In genomic region chr16:23920899-23921298, GRCh38 we compare ENCODE assay signal across 24 cellular contexts.
DNase-seq lines count a peak whose midpoint lies in the region; ATAC-seq and TF ChIP-seq lines count a peak whose summit lies in the region.
"Had no signal": no experiment of that assay in that cellular context is flagged by ENCODE, and none has a peak within 500 bp of the region (broad histone marks: within the 10 kb centered on the region; RNA-seq: fewer than 3 reads in every experiment).

No MANE protein-coding gene starts in this region.

- peaks cover 44% of the 10 kb centered on the region for H3K4me1 Mint-ChIP-seq in activated T-helper 17 cell treated with anti-CD3 and anti-CD28 coated beads, Interleukin-2, amount 50 U/mL, for 72 hours
- peaks cover 39 to 76% of the 10 kb centered on the region in 2 donors for H3K4me1 Mint-ChIP-seq in stimulated activated naive B cell treated with anti-CD40 and anti-IgM and Interleukin-4, amounts not matched to agents 10 μg/mL and 1 μg/mL and 100 μg/mL, for 72 hours
- peaks cover 5% of the 10 kb centered on the region for H3K4me1 Mint-ChIP-seq in mesothelial cell of epicardium
- H3K4me1 Mint-ChIP-seq: endodermal cell, nephron had no signal

- ATAC-seq in activated T-helper 17 cell treated with anti-CD3 and anti-CD28 coated beads, Interleukin-2, amount 50 U/mL, for 72 hours (replicated peaks), result peak; percentile 46
- no peak for ATAC-seq in stimulated activated naive B cell treated with anti-CD40 and anti-IgM and Interleukin-4, amounts not matched to agents 10 μg/mL and 1 μg/mL and 100 μg/mL, for 72 hours (replicated peaks)
- no peak for ATAC-seq in GM21381 (IDR thresholded peaks at IDR 0.05; ENCODE audit: unreplicated experiment)
- ATAC-seq: esophagus mucosa, foreskin keratinocyte, HCT116, heart left ventricle, T-cell had no signal

- peaks cover 43% of the 10 kb centered on the region for H3K36me3 Mint-ChIP-seq in activated T-helper 17 cell treated with anti-CD3 and anti-CD28 coated beads, Interleukin-2, amount 50 U/mL, for 72 hours (ENCODE audit: low read depth)
- peaks cover 40 to 66% of the 10 kb centered on the region in 2 donors for H3K36me3 Mint-ChIP-seq in stimulated activated naive B cell treated with anti-CD40 and anti-IgM and Interleukin-4, amounts not matched to agents 10 μg/mL and 1 μg/mL and 100 μg/mL, for 72 hours
- H3K36me3 Mint-ChIP-seq in mesothelial cell of epicardium, result no peaks in the 10 kb centered on the region

- H3K27ac Mint-ChIP-seq in activated T-helper 17 cell treated with anti-CD3 and anti-CD28 coated beads, Interleukin-2, amount 50 U/mL, for 72 hours, result peak overlapping the region; percentile 89
- peak overlapping the region; percentile 15 for H3K27ac Mint-ChIP-seq in stimulated activated naive B cell treated with anti-CD40 and anti-IgM and Interleukin-4, amounts not matched to agents 10 μg/mL and 1 μg/mL and 100 μg/mL, for 72 hours
- no peak overlapping the region for H3K27ac Mint-ChIP-seq in mesothelial cell of epicardium
- H3K27ac Mint-ChIP-seq: endodermal cell, nephron had no signal

- H3K4me3 Mint-ChIP-seq in activated T-helper 17 cell treated with anti-CD3 and anti-CD28 coated beads, Interleukin-2, amount 50 U/mL, for 72 hours, result peak overlapping the region; percentile 60
- no peak overlapping the region for H3K4me3 Mint-ChIP-seq in stimulated activated naive B cell treated with anti-CD40 and anti-IgM and Interleukin-4, amounts not matched to agents 10 μg/mL and 1 μg/mL and 100 μg/mL, for 72 hours
- H3K4me3 Mint-ChIP-seq in mesothelial cell of epicardium, result no peak overlapping the region
- H3K4me3 Mint-ChIP-seq: activated naive CD8-positive, alpha-beta T cell treated with anti-CD3 and anti-CD28 coated beads, Interleukin-2, amount 10 ng/mL, durations not matched to agents 7 days and 5 days; endodermal cell; nephron; T-cell had no signal

- H3K9me3 Mint-ChIP-seq in activated T-helper 17 cell treated with anti-CD3 and anti-CD28 coated beads, Interleukin-2, amount 50 U/mL, for 72 hours, result no peaks in the 10 kb centered on the region
- H3K9me3 Mint-ChIP-seq in stimulated activated naive B cell treated with anti-CD40 and anti-IgM and Interleukin-4, amounts not matched to agents 10 μg/mL and 1 μg/mL and 100 μg/mL, for 72 hours, result peaks cover 10 to 19% of the 10 kb centered on the region in 2 donors
- no peaks in the 10 kb centered on the region for H3K9me3 Mint-ChIP-seq in mesothelial cell of epicardium
- H3K9me3 Mint-ChIP-seq: endodermal cell, nephron, T-cell had no signal

- no peaks in the 10 kb centered on the region for H3K27me3 Mint-ChIP-seq in activated T-helper 17 cell treated with anti-CD3 and anti-CD28 coated beads, Interleukin-2, amount 50 U/mL, for 72 hours
- no peaks in the 10 kb centered on the region for H3K27me3 Mint-ChIP-seq in stimulated activated naive B cell treated with anti-CD40 and anti-IgM and Interleukin-4, amounts not matched to agents 10 μg/mL and 1 μg/mL and 100 μg/mL, for 72 hours
- peaks cover 46% of the 10 kb centered on the region for H3K27me3 Mint-ChIP-seq in mesothelial cell of epicardium (ENCODE audit: low read depth)
- H3K27me3 Mint-ChIP-seq: activated naive CD8-positive, alpha-beta T cell treated with anti-CD3 and anti-CD28 coated beads, Interleukin-2, amount 10 ng/mL, durations not matched to agents 7 days and 5 days; T-cell had no signal

- DNase-seq in activated naive CD4-positive, alpha-beta T cell treated with anti-CD3 and anti-CD28 coated beads, Interleukin-2, amount 50 U/mL, for 16 hours, result peak; percentile 36
- DNase-seq in activated naive CD4-positive, alpha-beta T cell treated with Interleukin-2 at 50 U/mL for 16 hours, result no peak
- DNase-seq in SK-N-MC (ENCODE audit: low read depth, low spot score) (no peak), mesothelial cell of epicardium (ENCODE audit: low spot score in 2 of 2, unreplicated experiment in 2 of 2) (no peak)
- no peak for DNase-seq in stimulated activated naive B cell treated with anti-CD40 and anti-IgM and Interleukin-4, amounts not matched to agents 10 μg/mL and 1 μg/mL and 100 μg/mL, for 72 hours
- DNase-seq: activated naive CD8-positive, alpha-beta T cell treated with anti-CD3 and anti-CD28 coated beads, Interleukin-2, amount 10 ng/mL, durations not matched to agents 7 days and 5 days; Caco-2; endodermal cell; foreskin keratinocyte; heart left ventricle; kidney; NCI-H1436; NCI-H345; NCI-H748 treated with DMSO at 0.1 percent for 48 hours; T-cell had no signal

- H3K9me3 ChIP-seq in SK-N-MC (ENCODE audit: low read depth, low read length), result no peaks in the 10 kb centered on the region
- H3K9me3 ChIP-seq: Caco-2, SJSA1, suprapubic skin had no signal

- H3K36me3 ChIP-seq in SK-N-MC (ENCODE audit: insufficient read depth, low read length), result peaks cover 42% of the 10 kb centered on the region
- H3K36me3 ChIP-seq: heart left ventricle, SJSA1, suprapubic skin had no signal

- no peak for TF ChIP-seq CTCF in mesothelial cell of epicardium (IDR thresholded peaks at IDR 0.05; ENCODE audit: unreplicated experiment)

- no peak overlapping the region for H3K4me3 ChIP-seq in SK-N-MC
- H3K4me3 ChIP-seq: heart left ventricle, SJSA1, suprapubic skin had no signal

- peak overlapping the region; percentile 79 for H3K27ac ChIP-seq in SK-N-MC
- H3K27ac ChIP-seq: C4-2B, foreskin keratinocyte, heart left ventricle, KMS-11, SJSA1, suprapubic skin had no signal

- no peak overlapping the region for H3K9ac ChIP-seq in SK-N-MC (ENCODE audit: insufficient read length)
- H3K9ac ChIP-seq: KMS-11 had no signal
